Comparison of ENCODE assay signal across 26 cellular contexts in the genomic region with DNA sequence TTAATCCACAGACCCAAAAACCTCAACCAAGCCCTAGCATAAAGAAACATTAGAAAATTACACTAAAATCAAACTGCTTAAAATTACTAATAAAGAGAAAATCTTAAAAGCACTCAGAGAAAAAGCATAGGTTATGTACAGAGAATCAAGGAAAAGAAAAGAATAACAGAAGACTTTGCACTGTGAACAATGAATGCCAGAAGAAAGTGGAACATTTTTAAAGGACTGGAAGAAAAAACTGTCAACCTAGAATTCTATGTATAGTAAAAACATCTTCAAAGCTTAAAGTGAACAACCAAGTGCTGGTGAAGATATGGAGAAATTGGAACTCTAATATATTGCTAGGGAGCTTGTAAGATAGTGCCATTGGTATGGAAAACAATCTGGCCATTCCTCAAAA.
DNase-seq lines count a peak whose midpoint lies in the region; ATAC-seq, FAIRE-seq and TF ChIP-seq lines count a peak whose summit lies in the region.
"Had no signal": no experiment of that assay in that cellular context is flagged by ENCODE, and none has a peak within 500 bp of the region (broad histone marks: within the 10 kb centered on the region; RNA-seq: fewer than 3 reads in every experiment).

No MANE protein-coding gene starts in this region.

- H3K36me3 ChIP-seq in HepG2 (replicated peaks in 1 of 2; ENCODE audit: control insufficient read depth in 1 of 2, insufficient read depth in 2 of 2, low read length in 2 of 2) (no peaks in the 10 kb centered on the region), right lobe of liver (no peaks in the 10 kb centered on the region), HEK293 (ENCODE audit: control insufficient read depth in 2 of 2, insufficient read depth in 1 of 2, low read length in 2 of 2) (no peaks in the 10 kb centered on the region), GM12878 (ENCODE audit: control insufficient read depth in 2 of 2, insufficient read depth in 2 of 2, low read length in 1 of 2) (no peaks in the 10 kb centered on the region), neuronal stem cell (replicated peaks in 1 of 2; ENCODE audit: control insufficient read depth in 2 of 2, insufficient read depth in 2 of 2, low read length in 2 of 2) (no peaks in the 10 kb centered on the region)
- H3K36me3 ChIP-seq: BE2C, BLaER1 had no signal

- H3K79me1 ChIP-seq in neuronal stem cell (ENCODE audit: low read depth, low read length), result no peaks in the 10 kb centered on the region

- H4K20me1 ChIP-seq in HepG2 (ENCODE audit: insufficient read depth, low read length), result no peaks in the 10 kb centered on the region
- H4K20me1 ChIP-seq in GM12878 (ENCODE audit: control insufficient read depth, insufficient read depth), result no peaks in the 10 kb centered on the region
- H4K20me1 ChIP-seq: BLaER1 had no signal

- DNase-seq in HepG2 (ENCODE audit: low spot score) (no peak), right lobe of liver (no peak), GM12878 (ENCODE audit: low read depth, low spot score) (no peak), neuronal stem cell (ENCODE audit: low spot score) (no peak), GM13977 (ENCODE audit: low spot score) (no peak), HPDE6-E6E7 (ENCODE audit: extremely low spot score) (no peak)
- DNase-seq: 8988T; ACHN; BE2C; C1 segment of cervical spinal cord; CD4-positive, alpha-beta memory T cell; CD4-positive, CD25-positive, alpha-beta regulatory T cell; CD8-positive, alpha-beta memory T cell; COR-L47; DMS 273 treated with DMSO at 0.1 percent for 48 hours; DMS153; DMS53; DMS79; DND-41; EL; GDM1 had no signal

- POLR2A ChIA-PET in HepG2 (lab: Yijun Ruan, JAX), result no interaction called here
- POLR2A ChIA-PET in HEK293 (lab: Yijun Ruan, JAX), result no interaction called here
- POLR2A ChIA-PET in GM12878 (lab: Charles Lee), result no interaction called here

- SMC1A ChIA-PET in GM12878 (lab: Charles Lee; ENCODE audit: uncharacterized antibody, unreplicated experiment), result no interaction called here

- ATAC-seq in HepG2 (no peak), right lobe of liver (no peak), GM12878 (no peak)

- H3K14ac ChIP-seq in neuronal stem cell (ENCODE audit: low read length), result no peak overlapping the region

- no peak overlapping the region for H2BK120ac ChIP-seq in neuronal stem cell (ENCODE audit: low read depth, low read length)

- H3K27ac ChIP-seq in HepG2 (ENCODE audit: extremely low read length, insufficient read depth, low read length) (no peak overlapping the region), right lobe of liver (no peak overlapping the region), HEK293 (ENCODE audit: extremely low read depth, low read depth, low read length) (no peak overlapping the region), GM12878 (ENCODE audit: control insufficient read depth, insufficient read depth) (no peak overlapping the region), neuronal stem cell (replicated peaks; ENCODE audit: low read length) (no peak overlapping the region)
- H3K27ac ChIP-seq: BLaER1 had no signal

- no TSS peak for BruUV-seq in HepG2 (replicated peaks; lab: Mats Ljungman, UMichigan)
- BruUV-seq in GM12878 (replicated peaks; lab: Mats Ljungman, UMichigan), result no TSS peak

- in situ Hi-C loops in HepG2 (cut with HindIII; ENCODE audit: extremely low pct_ligation_motif_present, low pct_unique_long_range_greater_than_20kb) (loop anchor here (10.0 kb wide), 1 partner anchor 218 kb away; no protein-coding TSS in a partner anchor), GM12878 (cut with MboI) (no loop called here), GM13977 (cut with MboI; ENCODE audit: low pct_unique_long_range_greater_than_20kb, low sequenced_read_pairs, unreplicated experiment) (loop anchor here (25.0 kb wide), 1 partner anchor 396 kb away; no protein-coding TSS in a partner anchor)

- TF ChIP-seq RAD21 in HepG2 (CRISPR knock-in tag; IDR thresholded peaks at IDR 0.05) (no peak), GM12878 (IDR thresholded peaks at IDR 0.05; ENCODE audit: insufficient read depth, low read depth, low read length) (no peak)

- H2AFZ ChIP-seq in HepG2 (ENCODE audit: low read length), result no peak overlapping the region
- H2AFZ ChIP-seq in GM12878 (ENCODE audit: control insufficient read depth, low read depth, low read length), result no peak overlapping the region
- H2AFZ ChIP-seq in neuronal stem cell (ENCODE audit: low read length), result no peak overlapping the region

- H3K23ac ChIP-seq in neuronal stem cell (ENCODE audit: low read depth, low read length, poor library complexity), result no peak overlapping the region

- H3K9ac ChIP-seq in HepG2 (ENCODE audit: insufficient read depth, low read depth, low read length) (no peak overlapping the region), GM12878 (ENCODE audit: control insufficient read depth, insufficient read depth, low read length) (no peak overlapping the region), neuronal stem cell (ENCODE audit: low read depth, low read length, poor library complexity) (no peak overlapping the region)
- H3K9ac ChIP-seq: BLaER1 had no signal

- RAD21 ChIA-PET in GM12878 (lab: Charles Lee; ENCODE audit: unreplicated experiment), result no interaction called here

- intact Hi-C loops in HepG2 (cut with micrococcal nuclease; ENCODE audit: unreplicated experiment) (no loop called here), right lobe of liver (cut with DNase I) (no loop called here), GM12878 (cut with micrococcal nuclease; ENCODE audit: unreplicated experiment) (no loop called here)

- H3K4me3 ChIP-seq in HepG2 (replicated peaks in 1 of 3; ENCODE audit: insufficient read depth in 1 of 3, low read depth in 2 of 3, low read length in 3 of 3), result no peak overlapping the region
- H3K4me3 ChIP-seq in right lobe of liver, result no peak overlapping the region
- no peak overlapping the region for H3K4me3 ChIP-seq in HEK293 (ENCODE audit: low read depth, low read length)
- H3K4me3 ChIP-seq in GM12878, result no peak overlapping the region
- H3K4me3 ChIP-seq in neuronal stem cell (ENCODE audit: low read length in 2 of 2), result no peak overlapping the region
- H3K4me3 ChIP-seq: BLaER1 had no signal

- no peak overlapping the region for H3K4me2 ChIP-seq in HepG2 (ENCODE audit: low read depth, low read length)
- H3K4me2 ChIP-seq in GM12878 (ENCODE audit: control insufficient read depth, insufficient read depth), result no peak overlapping the region
- no peak overlapping the region for H3K4me2 ChIP-seq in neuronal stem cell (ENCODE audit: insufficient read depth, low read length, poor library complexity, severe bottlenecking)
- H3K4me2 ChIP-seq: BLaER1 had no signal

- CTCF ChIA-PET in HepG2 (lab: Yijun Ruan, JAX; ENCODE audit: low intra/inter-chr PET ratio, low total read pairs) (no interaction called here), HEK293 (lab: Yijun Ruan, JAX) (interaction anchor here (1.1 kb wide), 1 partner anchor 315 kb away, joined by 5 read pairs; no protein-coding TSS in a partner anchor), GM12878 (lab: Yijun Ruan, JAX) (no interaction called here)

- no peak overlapping the region for H2AK5ac ChIP-seq in neuronal stem cell (ENCODE audit: low read depth, low read length)

- no peak overlapping the region for H4K8ac ChIP-seq in neuronal stem cell (ENCODE audit: low read depth, low read length)

- TF ChIP-seq EP300 in HepG2 (IDR thresholded peaks at IDR 0.05; ENCODE audit: low read depth in 2 of 2, low read length in 2 of 2), result no peak
- TF ChIP-seq EP300 in HepG2 (CRISPR knock-in tag; IDR thresholded peaks at IDR 0.05; ENCODE audit: borderline replicate concordance), result no peak
- TF ChIP-seq EP300 in GM12878 (IDR thresholded peaks at IDR 0.05; ENCODE audit: borderline replicate concordance in 1 of 2, control insufficient read depth in 1 of 2, low read depth in 2 of 2, low read length in 2 of 2), result no peak

- H3K79me2 ChIP-seq in HepG2 (ENCODE audit: insufficient read depth, low read length) (no peaks in the 10 kb centered on the region), GM12878 (ENCODE audit: control insufficient read depth, insufficient read depth, low read length) (no peaks in the 10 kb centered on the region)

- no peak overlapping the region for H3K4ac ChIP-seq in neuronal stem cell (ENCODE audit: low read length)

- H2BK5ac ChIP-seq in neuronal stem cell (ENCODE audit: low read length), result no peak overlapping the region

- peaks cover 19% of the 10 kb centered on the region for H3K9me3 ChIP-seq in HepG2 (ENCODE audit: low read length)
- peaks cover 0 to 4% (median 0%) of the 10 kb centered on the region in 4 donors for H3K9me3 ChIP-seq in right lobe of liver
- no peaks in the 10 kb centered on the region for H3K9me3 ChIP-seq in HEK293 (ENCODE audit: control insufficient read depth, insufficient read depth, low read depth, low read length)
- peaks cover 2% of the 10 kb centered on the region for H3K9me3 ChIP-seq in GM12878 (replicated peaks; ENCODE audit: control insufficient read depth, insufficient read depth, low read length)
- peaks cover 0 to 4% of the 10 kb centered on the region in 2 donors for H3K9me3 ChIP-seq in neuronal stem cell (replicated peaks in 1 of 2; ENCODE audit: control insufficient read depth in 2 of 2, insufficient read depth in 1 of 2, low read depth in 1 of 2, low read length in 2 of 2)
- H3K9me3 ChIP-seq: BE2C had no signal

- no peak overlapping the region for H2BK12ac ChIP-seq in neuronal stem cell (ENCODE audit: low read length)

- TF ChIP-seq POLR2A in HepG2 (IDR thresholded peaks at IDR 0.05; ENCODE audit: insufficient read depth in 1 of 2, low read depth in 2 of 2, low read length in 2 of 2), result no peak
- TF ChIP-seq POLR2A in right lobe of liver (IDR thresholded peaks at IDR 0.05), result no peak
- no peak for TF ChIP-seq POLR2A in GM12878 (IDR thresholded peaks at IDR 0.05; ENCODE audit: low read depth, low read length)

- no peak overlapping the region for H3K18ac ChIP-seq in neuronal stem cell (ENCODE audit: low read length)

- H3K4me1 ChIP-seq in HepG2 (ENCODE audit: insufficient read depth, low read length) (no peaks in the 10 kb centered on the region), right lobe of liver (no peaks in the 10 kb centered on the region), HEK293 (ENCODE audit: control insufficient read depth, insufficient read depth, low read length) (no peaks in the 10 kb centered on the region), GM12878 (ENCODE audit: control insufficient read depth, insufficient read depth, low read length) (no peaks in the 10 kb centered on the region), neuronal stem cell (ENCODE audit: control insufficient read depth in 2 of 2, insufficient read depth in 1 of 2, low read depth in 1 of 2, low read length in 2 of 2) (no peaks in the 10 kb centered on the region)
- H3K4me1 ChIP-seq: BE2C had no signal

- FAIRE-seq in HepG2 (lab: Jason Lieb, UNC), result no peak
- FAIRE-seq in GM12878 (lab: Jason Lieb, UNC), result no peak
- FAIRE-seq: A204.1, GM12891, GM18507 had no signal

- H4K91ac ChIP-seq in neuronal stem cell (ENCODE audit: low read depth, low read length, poor library complexity), result no peak overlapping the region

- H2BK15ac ChIP-seq in neuronal stem cell (ENCODE audit: low read length), result no peak overlapping the region

- H3K27me3 ChIP-seq in HepG2 (ENCODE audit: control insufficient read depth in 1 of 2, insufficient read depth in 2 of 2, low read length in 2 of 2), result peaks cover 1 to 8% of the 10 kb centered on the region in 2 experiments; a peak in 3 of 5 replicates
- peaks cover 0 to 11% of the 10 kb centered on the region in 2 donors for H3K27me3 ChIP-seq in right lobe of liver
- H3K27me3 ChIP-seq in GM12878 (replicated peaks in 1 of 2; ENCODE audit: control insufficient read depth in 2 of 2, insufficient read depth in 2 of 2, low read length in 1 of 2), result no peaks in the 10 kb centered on the region
- H3K27me3 ChIP-seq in neuronal stem cell (ENCODE audit: control insufficient read depth in 3 of 3, insufficient read depth in 3 of 3, low read depth in 1 of 3, low read length in 3 of 3), result peaks cover 0 to 10% (median 0%) of the 10 kb centered on the region in 3 experiments
- H3K27me3 ChIP-seq: BE2C, BLaER1 had no signal

- TF ChIP-seq CTCF in HepG2 (CRISPR knock-in tag; IDR thresholded peaks at IDR 0.05) (no peak), right lobe of liver (IDR thresholded peaks at IDR 0.05) (no peak), HEK293 (tag by site-specific recombination; IDR thresholded peaks at IDR 0.05) (no peak), GM12878 (IDR thresholded peaks at IDR 0.05 in 2 of 3, conservative IDR thresholded peaks at IDR 0.05 in 1 of 3; ENCODE audit: control insufficient read depth in 2 of 3, extremely low read depth in 1 of 3, insufficient read depth in 1 of 3, low read depth in 3 of 3, low read length in 3 of 3) (no peak), GM13977 (IDR thresholded peaks at IDR 0.05; ENCODE audit: extremely low read depth, insufficient read depth, missing control alignments) (no peak)
